In the genomic region with DNA sequence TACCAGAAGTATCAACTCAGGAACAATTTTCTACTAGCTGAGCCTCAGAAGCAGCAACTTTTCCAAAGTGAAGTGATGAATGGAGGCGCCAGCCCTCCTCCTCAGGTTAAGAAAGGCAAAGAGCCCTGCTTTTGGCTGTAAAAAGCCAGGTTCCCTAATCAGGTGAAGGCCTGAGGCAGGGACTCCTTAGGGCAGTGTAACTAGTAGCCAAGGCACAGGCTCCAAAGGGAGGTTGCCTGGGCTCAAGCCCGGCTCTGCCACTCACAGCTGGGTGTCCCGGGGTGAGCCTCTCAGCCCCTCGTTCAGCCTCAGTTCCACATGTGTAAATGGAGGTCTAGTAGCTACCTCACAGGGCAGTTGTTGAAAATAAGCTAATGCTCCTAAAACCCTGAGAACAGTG, we compare ENCODE assay signal across 1 cellular context.
TF ChIP-seq lines count a peak whose summit lies in the region.

No MANE protein-coding gene starts in this region.

TF ChIP-seq in A549, 52 proteins besides CTCF, POLR2A, EP300 and RAD21:
- no peak for TF ChIP-seq NPAS2 (CRISPR knock-in tag; IDR thresholded peaks at IDR 0.05; ENCODE audit: borderline replicate concordance)
- no peak for TF ChIP-seq MYC (IDR thresholded peaks at IDR 0.05; ENCODE audit: borderline replicate concordance, low read length)
- TF ChIP-seq, protein P1, sequence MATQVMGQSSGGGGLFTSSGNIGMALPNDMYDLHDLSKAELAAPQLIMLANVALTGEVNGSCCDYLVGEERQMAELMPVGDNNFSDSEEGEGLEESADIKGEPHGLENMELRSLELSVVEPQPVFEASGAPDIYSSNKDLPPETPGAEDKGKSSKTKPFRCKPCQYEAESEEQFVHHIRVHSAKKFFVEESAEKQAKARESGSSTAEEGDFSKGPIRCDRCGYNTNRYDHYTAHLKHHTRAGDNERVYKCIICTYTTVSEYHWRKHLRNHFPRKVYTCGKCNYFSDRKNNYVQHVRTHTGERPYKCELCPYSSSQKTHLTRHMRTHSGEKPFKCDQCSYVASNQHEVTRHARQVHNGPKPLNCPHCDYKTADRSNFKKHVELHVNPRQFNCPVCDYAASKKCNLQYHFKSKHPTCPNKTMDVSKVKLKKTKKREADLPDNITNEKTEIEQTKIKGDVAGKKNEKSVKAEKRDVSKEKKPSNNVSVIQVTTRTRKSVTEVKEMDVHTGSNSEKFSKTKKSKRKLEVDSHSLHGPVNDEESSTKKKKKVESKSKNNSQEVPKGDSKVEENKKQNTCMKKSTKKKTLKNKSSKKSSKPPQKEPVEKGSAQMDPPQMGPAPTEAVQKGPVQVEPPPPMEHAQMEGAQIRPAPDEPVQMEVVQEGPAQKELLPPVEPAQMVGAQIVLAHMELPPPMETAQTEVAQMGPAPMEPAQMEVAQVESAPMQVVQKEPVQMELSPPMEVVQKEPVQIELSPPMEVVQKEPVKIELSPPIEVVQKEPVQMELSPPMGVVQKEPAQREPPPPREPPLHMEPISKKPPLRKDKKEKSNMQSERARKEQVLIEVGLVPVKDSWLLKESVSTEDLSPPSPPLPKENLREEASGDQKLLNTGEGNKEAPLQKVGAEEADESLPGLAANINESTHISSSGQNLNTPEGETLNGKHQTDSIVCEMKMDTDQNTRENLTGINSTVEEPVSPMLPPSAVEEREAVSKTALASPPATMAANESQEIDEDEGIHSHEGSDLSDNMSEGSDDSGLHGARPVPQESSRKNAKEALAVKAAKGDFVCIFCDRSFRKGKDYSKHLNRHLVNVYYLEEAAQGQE (IDR thresholded peaks at IDR 0.05): no peak
- no peak for TF ChIP-seq HEYL (CRISPR knock-in tag; IDR thresholded peaks at IDR 0.05)
- no peak for TF ChIP-seq HDAC2 (IDR thresholded peaks at IDR 0.05)
- TF ChIP-seq KDM5A (IDR thresholded peaks at IDR 0.05): no peak
- TF ChIP-seq SREBF2 (IDR thresholded peaks at IDR 0.05): no peak
- TF ChIP-seq MAFK (IDR thresholded peaks at IDR 0.05; ENCODE audit: partially characterized antibody): no peak
- TF ChIP-seq CEBPB (IDR thresholded peaks at IDR 0.05): no peak
- 0 out of 2 replicates have a peak, but pooled peaks have one; percentile 3 for TF ChIP-seq POLR2AphosphoS2 (conservative IDR thresholded peaks at IDR 0.05; ENCODE audit: low read length)
- TF ChIP-seq JUN (IDR thresholded peaks at IDR 0.05): peak; percentile 8 to 46; a peak in 1 of 5 replicates
- no peak for TF ChIP-seq ZC3H11A (IDR thresholded peaks at IDR 0.05)
- TF ChIP-seq BHLHE40 (IDR thresholded peaks at IDR 0.05; ENCODE audit: low read depth, low read length): no peak
- TF ChIP-seq HOXA7 (CRISPR knock-in tag; IDR thresholded peaks at IDR 0.05): 0 out of 2 replicates have a peak, but pooled peaks have one; percentile 68
- no peak for TF ChIP-seq FOSB (CRISPR knock-in tag; IDR thresholded peaks at IDR 0.05)
- no peak for TF ChIP-seq RCOR1 (IDR thresholded peaks at IDR 0.05; ENCODE audit: low read depth, low read length)
- no peak for TF ChIP-seq FOSL2 (IDR thresholded peaks at IDR 0.05)
- no peak for TF ChIP-seq FOSL2 (CRISPR knock-in tag; IDR thresholded peaks at IDR 0.05)
- TF ChIP-seq ZFP36 (IDR thresholded peaks at IDR 0.05; ENCODE audit: borderline replicate concordance, partially characterized antibody): no peak
- TF ChIP-seq JUNB (IDR thresholded peaks at IDR 0.05): no peak
- no peak for TF ChIP-seq RFX5 (IDR thresholded peaks at IDR 0.05)
